In genomic region chr5:116861097-116861496, GRCh38 we compare ENCODE assay signal across 16 cellular contexts.
DNase-seq lines count a peak whose midpoint lies in the region; ATAC-seq and TF ChIP-seq lines count a peak whose summit lies in the region.
"Had no signal": no experiment of that assay in that cellular context is flagged by ENCODE, and none has a peak within 500 bp of the region (broad histone marks: within the 10 kb centered on the region; RNA-seq: fewer than 3 reads in every experiment).

No MANE protein-coding gene starts in this region.

- no peak overlapping the region for H4K12ac ChIP-seq in trophoblast cell (ENCODE audit: low read depth, low read length)

- no peaks in the 10 kb centered on the region for H3K36me3 Mint-ChIP-seq in activated CD4-positive, alpha-beta T cell treated with anti-CD3 and anti-CD28 coated beads, Interleukin-2, amount 10 ng/mL, durations not matched to agents 24 days and 14 days (ENCODE audit: low read depth)
- H3K36me3 Mint-ChIP-seq: CD4-positive, alpha-beta memory T cell; IgD-negative memory B cell had no signal

- H3K36me3 ChIP-seq in SJCRH30: no peaks in the 10 kb centered on the region
- no peaks in the 10 kb centered on the region for H3K36me3 ChIP-seq in trophoblast cell (ENCODE audit: control insufficient read depth in 1 of 2, insufficient read depth in 2 of 2, low read length in 2 of 2)

- TF ChIP-seq CTCF in C4-2B (conservative IDR thresholded peaks at IDR 0.05): no peak
- TF ChIP-seq CTCF in GM10266 (IDR thresholded peaks at IDR 0.05; ENCODE audit: control insufficient read depth, insufficient read depth, low read depth, missing control alignments): no peak

- H3K9ac ChIP-seq in trophoblast cell (ENCODE audit: low read length): no peak overlapping the region

- intact Hi-C loops in activated CD4-positive, alpha-beta T cell treated with anti-CD3 and anti-CD28 coated beads, Interleukin-2, amount 10 ng/mL, durations not matched to agents 24 days and 14 days (cut with micrococcal nuclease): no loop called here

- peak overlapping the region; percentile 32 for H2BK12ac ChIP-seq in trophoblast cell (ENCODE audit: low read length)

- H3K4me2 ChIP-seq in trophoblast cell (ENCODE audit: low read length): no peak overlapping the region

- H3K23ac ChIP-seq in trophoblast cell (ENCODE audit: low read length): no peak overlapping the region

- no peaks in the 10 kb centered on the region for H3K9me3 ChIP-seq in SJCRH30 (replicated peaks)
- no peaks in the 10 kb centered on the region for H3K9me3 ChIP-seq in trophoblast cell (ENCODE audit: insufficient read depth, low read depth, low read length)

- peak overlapping the region; percentile 14 for H3K14ac ChIP-seq in trophoblast cell (ENCODE audit: low read length)

- no peak for ATAC-seq in HG03045 (IDR thresholded peaks at IDR 0.05; ENCODE audit: unreplicated experiment)
- ATAC-seq: HCT116 had no signal

- H4K8ac ChIP-seq in trophoblast cell (ENCODE audit: low read depth, low read length): no peak overlapping the region

- H3K4me1 ChIP-seq in SJCRH30 (peaks cover 72% of the 10 kb centered on the region), trophoblast cell (ENCODE audit: control insufficient read depth in 1 of 2, insufficient read depth in 2 of 2, low read length in 2 of 2) (peaks cover 14 to 25% of the 10 kb centered on the region in 2 experiments)

- H3K18ac ChIP-seq in trophoblast cell (ENCODE audit: low read length): no peak overlapping the region

- peaks cover 4% of the 10 kb centered on the region for H3K9me3 Mint-ChIP-seq in activated CD4-positive, alpha-beta T cell treated with anti-CD3 and anti-CD28 coated beads, Interleukin-2, amount 10 ng/mL, durations not matched to agents 24 days and 14 days
- H3K9me3 Mint-ChIP-seq: IgD-negative memory B cell had no signal

- H2BK120ac ChIP-seq in trophoblast cell (ENCODE audit: insufficient read depth, low read length, poor library complexity): no peak overlapping the region

- H3K79me1 ChIP-seq in trophoblast cell (ENCODE audit: low read length): peaks cover 32% of the 10 kb centered on the region

- H3K27ac Mint-ChIP-seq in activated CD4-positive, alpha-beta T cell treated with anti-CD3 and anti-CD28 coated beads, Interleukin-2, amount 10 ng/mL, durations not matched to agents 24 days and 14 days: no peak overlapping the region
- H3K27ac Mint-ChIP-seq: CD4-positive, alpha-beta memory T cell; IgD-negative memory B cell had no signal

- H2AK5ac ChIP-seq in trophoblast cell (ENCODE audit: low read length): no peak overlapping the region

- DNase-seq in SJCRH30 (peak in 1 of 2 experiments; percentile 13), islet precursor cell (peak; percentile 72), trophoblast cell (no peak), GM10266 (ENCODE audit: extremely low spot score) (no peak)
- DNase-seq in activated CD4-positive, alpha-beta T cell treated with anti-CD3 and anti-CD28 coated beads, Interleukin-2, amount 10 ng/mL, durations not matched to agents 24 days and 14 days: no peak
- DNase-seq in activated naive CD4-positive, alpha-beta T cell treated with anti-CD3 and anti-CD28 coated beads, Interleukin-2, amount 50 U/mL, for 16 hours: no peak
- DNase-seq: ACHN; C1 segment of cervical spinal cord; CD4-positive, alpha-beta memory T cell; DMS153; DND-41; GDM1 had no signal

- H3K27me3 ChIP-seq in SJCRH30: no peaks in the 10 kb centered on the region
- H3K27me3 ChIP-seq in trophoblast cell (ENCODE audit: insufficient read depth, low read length): no peaks in the 10 kb centered on the region

- WGBS in trophoblast cell (ENCODE audit: extremely low coverage, insufficient coverage, insufficient read length): no CpG with 5 or more reads among the region's 3 CpGs

- no peak overlapping the region for H3K4me3 ChIP-seq in SJCRH30
- no peak overlapping the region for H3K4me3 ChIP-seq in trophoblast cell (ENCODE audit: low read depth, low read length)

- no peak overlapping the region for H2AFZ ChIP-seq in trophoblast cell (ENCODE audit: insufficient read depth, low read length, poor library complexity)

- no peak overlapping the region for H3K4ac ChIP-seq in trophoblast cell (ENCODE audit: low read depth, low read length)

- peak overlapping the region; percentile 47; the same call in 1 of the 2 replicates for H3K27ac ChIP-seq in C4-2B
- H3K27ac ChIP-seq in SJCRH30: peak overlapping the region; percentile 99
- peak overlapping the region; percentile 4 for H3K27ac ChIP-seq in trophoblast cell (ENCODE audit: low read depth, low read length)

- H3K4me1 Mint-ChIP-seq in activated CD4-positive, alpha-beta T cell treated with anti-CD3 and anti-CD28 coated beads, Interleukin-2, amount 10 ng/mL, durations not matched to agents 24 days and 14 days: no peaks in the 10 kb centered on the region
- H3K4me1 Mint-ChIP-seq: CD4-positive, alpha-beta memory T cell; IgD-negative memory B cell had no signal

- H2BK5ac ChIP-seq in trophoblast cell (ENCODE audit: low read depth, low read length, poor library complexity): peak overlapping the region; percentile 81

- H3K79me2 ChIP-seq in trophoblast cell (ENCODE audit: control insufficient read depth, insufficient read depth, low read length, poor library complexity): no peaks in the 10 kb centered on the region

- H4K91ac ChIP-seq in trophoblast cell (ENCODE audit: low read depth, low read length): peak overlapping the region; percentile 46

- H3K27me3 Mint-ChIP-seq in activated CD4-positive, alpha-beta T cell treated with anti-CD3 and anti-CD28 coated beads, Interleukin-2, amount 10 ng/mL, durations not matched to agents 24 days and 14 days: no peaks in the 10 kb centered on the region

- no peak overlapping the region for H3K4me3 Mint-ChIP-seq in activated CD4-positive, alpha-beta T cell treated with anti-CD3 and anti-CD28 coated beads, Interleukin-2, amount 10 ng/mL, durations not matched to agents 24 days and 14 days
- H3K4me3 Mint-ChIP-seq: CD4-positive, alpha-beta memory T cell; IgD-negative memory B cell had no signal

Comparison
In these comparisons a context has a peak if more than half of its experiments do, and no peak if none do; other contexts are left out.
1. H3K27ac ChIP-seq: peak in every context shown above with its lines; median percentile 99 in SJCRH30; 47 in C4-2B; 4 in trophoblast cell.